ENCODE assay signal across 14 cellular contexts in genomic region chr10:71241899-71242620, GRCh38. TPM values are rescaled to one million over a fixed set of nuclear protein-coding genes. Genes with fewer than 3 reads are reported as not detected.
DNase-seq lines count a peak whose midpoint lies in the region; ATAC-seq and TF ChIP-seq lines count a peak whose summit lies in the region.
"Had no signal": no experiment of that assay in that cellular context is flagged by ENCODE, and none has a peak within 500 bp of the region (broad histone marks: within the 10 kb centered on the region; RNA-seq: fewer than 3 reads in every experiment).

No MANE protein-coding gene starts in this region.

- H2BK5ac ChIP-seq in IMR-90 (ENCODE audit: low read depth, low read length, poor library complexity, severe bottlenecking), result no peak overlapping the region

- peak overlapping the region; percentile 42 for H2BK20ac ChIP-seq in IMR-90 (ENCODE audit: low read depth, low read length)

- no CpG with 5 or more reads among the region's 12 CpGs for WGBS in IMR-90 (ENCODE audit: extremely low coverage in 2 of 2, insufficient read length in 1 of 2), 2 experiments
- 34 to 44% methylated on average over 12 of the region's 12 CpGs for WGBS in lung, 2 donors
- WGBS in body of pancreas, 2 donors, result 55 to 65% methylated on average over 11 to 12 of the region's 12 CpGs

- H4K8ac ChIP-seq in IMR-90 (ENCODE audit: low read depth in 2 of 2, low read length in 2 of 2), result peak overlapping the region; percentile 27 to 39; a peak in 1 of 4 replicates

- H3K4ac ChIP-seq in IMR-90 (ENCODE audit: low read depth, low read length), result peak overlapping the region; percentile 25

- no peak overlapping the region for H3K4me3 Mint-ChIP-seq in brain
- H3K4me3 Mint-ChIP-seq: activated naive CD4-positive, alpha-beta T cell treated with anti-CD3 and anti-CD28 coated beads, Interleukin-2, amount 10 ng/mL, durations not matched to agents 7 days and 5 days; dendritic cell treated with granulocyte-macrophage colony-stimulating factor and Interleukin-4, amounts not matched to agents 40 ng/mL and 50 ng/mL, for 4 days had no signal

- H3K27ac ChIP-seq in IMR-90 (ENCODE audit: insufficient read depth, low read length), result no peak overlapping the region
- H3K27ac ChIP-seq in lung (ENCODE audit: low read depth in 1 of 2, low read length in 1 of 2), result peak overlapping the region; percentile 14 to 66
- H3K27ac ChIP-seq in tibial artery, result peak overlapping the region; percentile 15 to 42
- H3K27ac ChIP-seq in body of pancreas, result no peak overlapping the region
- H3K27ac ChIP-seq: SJSA1 had no signal

- H3K9me1 ChIP-seq in IMR-90 (ENCODE audit: insufficient read depth, low read length), result peaks cover 29% of the 10 kb centered on the region

- H3K23ac ChIP-seq in IMR-90 (ENCODE audit: low read depth, low read length), result no peak overlapping the region

- H3K27me3 Mint-ChIP-seq in brain, result peaks cover 2% of the 10 kb centered on the region

- dilution Hi-C loops in IMR-90 (cut with HindIII; ENCODE audit: low sequenced_read_pairs, unreplicated experiment), result no loop called here

- H3K27me3 ChIP-seq in IMR-90 (ENCODE audit: control insufficient read depth, insufficient read depth, low read length), result no peaks in the 10 kb centered on the region
- no peaks in the 10 kb centered on the region for H3K27me3 ChIP-seq in lung (ENCODE audit: control insufficient read depth, insufficient read depth)
- H3K27me3 ChIP-seq in tibial artery, result peaks cover 0 to 4% of the 10 kb centered on the region in 2 donors
- no peaks in the 10 kb centered on the region for H3K27me3 ChIP-seq in body of pancreas
- H3K27me3 ChIP-seq: SJSA1 had no signal

- H3K4me3 ChIP-seq in IMR-90 (ENCODE audit: insufficient read depth, low read depth, low read length) (no peak overlapping the region), lung (no peak overlapping the region), tibial artery (no peak overlapping the region), body of pancreas (no peak overlapping the region)
- H3K4me3 ChIP-seq: SJSA1 had no signal

- peak overlapping the region; percentile 7; the same call in 2 of the 3 replicates for H2BK15ac ChIP-seq in IMR-90 (ENCODE audit: low read depth, low read length)

- H3K14ac ChIP-seq in IMR-90 (replicated peaks; ENCODE audit: low read depth, low read length), result peak overlapping the region; percentile 13; the same call in 1 of the 2 replicates

- TF ChIP-seq RAD21 in IMR-90 (IDR thresholded peaks at IDR 0.05; ENCODE audit: low read length), result no peak

- POLR2A ChIA-PET in IMR-90 (lab: Charles Lee; ENCODE audit: unreplicated experiment), result no interaction called here

- peak overlapping the region in 4 of 5 experiments; percentile 62 to 94 (median 92) for H3K27ac Mint-ChIP-seq in brain
- H3K27ac Mint-ChIP-seq: activated naive CD4-positive, alpha-beta T cell treated with anti-CD3 and anti-CD28 coated beads, Interleukin-2, amount 10 ng/mL, durations not matched to agents 7 days and 5 days; dendritic cell treated with granulocyte-macrophage colony-stimulating factor and Interleukin-4, amounts not matched to agents 40 ng/mL and 50 ng/mL, for 4 days had no signal

- ATAC-seq in IMR-90 (ENCODE audit: low read depth) (no peak), lung (ENCODE audit: insufficient read depth, low FRiP score) (no peak), body of pancreas (no peak)
- ATAC-seq: sciatic nerve had no signal

- no peaks in the 10 kb centered on the region for H3K9me3 ChIP-seq in IMR-90 (ENCODE audit: control insufficient read depth, insufficient read depth, low read length)
- no peaks in the 10 kb centered on the region for H3K9me3 ChIP-seq in lung (ENCODE audit: control insufficient read depth in 2 of 2, insufficient read depth in 1 of 2, low read length in 1 of 2)
- H3K9me3 ChIP-seq in tibial artery, result no peaks in the 10 kb centered on the region
- H3K9me3 ChIP-seq in body of pancreas, result no peaks in the 10 kb centered on the region
- H3K9me3 ChIP-seq: SJSA1 had no signal

- H2BK120ac ChIP-seq in IMR-90 (ENCODE audit: low read depth, low read length), result peak overlapping the region; percentile 26

- peak overlapping the region; percentile 6 for H2AFZ ChIP-seq in IMR-90 (replicated peaks; ENCODE audit: low read length, poor library complexity)

- H4K5ac ChIP-seq in IMR-90 (ENCODE audit: low read depth, low read length), result no peak overlapping the region

- H2AK9ac ChIP-seq in IMR-90 (replicated peaks; ENCODE audit: low read depth, low read length, poor library complexity), result peak overlapping the region; percentile 68

- no peaks in the 10 kb centered on the region for H3K9me3 Mint-ChIP-seq in brain
- H3K9me3 Mint-ChIP-seq: activated naive CD4-positive, alpha-beta T cell treated with anti-CD3 and anti-CD28 coated beads, Interleukin-2, amount 10 ng/mL, durations not matched to agents 7 days and 5 days; dendritic cell treated with granulocyte-macrophage colony-stimulating factor and Interleukin-4, amounts not matched to agents 40 ng/mL and 50 ng/mL, for 4 days had no signal

- TF ChIP-seq CTCF in IMR-90 (conservative IDR thresholded peaks at IDR 0.05; ENCODE audit: low read depth, low read length), result no peak
- no peak for TF ChIP-seq CTCF in brain (conservative IDR thresholded peaks at IDR 0.05)
- no peak for TF ChIP-seq CTCF in lung (IDR thresholded peaks at IDR 0.05; ENCODE audit: control extremely low read depth, extremely low read depth)
- no peak for TF ChIP-seq CTCF in tibial artery (IDR thresholded peaks at IDR 0.05)
- no peak for TF ChIP-seq CTCF in body of pancreas (IDR thresholded peaks at IDR 0.05)

- no peak for DNase-seq in IMR-90
- DNase-seq in lung (ENCODE audit: low spot score), result no peak
- DNase-seq in tibial artery, result no peak
- no peak for DNase-seq in body of pancreas
- DNase-seq in NCI-H128 (lab: John Stamatoyannopoulos, UW; ENCODE audit: unreplicated experiment), result no peak
- DNase-seq in activated T-cell treated with anti-CD3 and anti-CD28 coated beads, Interleukin-2, amount 50 U/mL, for 1 hour, result no peak
- DNase-seq: activated CD4-positive, alpha-beta T cell treated with anti-CD3 and anti-CD28 coated beads, Interleukin-2, amount 50 U/mL, for 1 hour; activated naive CD4-positive, alpha-beta T cell treated with anti-CD3 and anti-CD28 coated beads, Interleukin-2, amount 10 ng/mL, durations not matched to agents 7 days and 5 days; NCI-H1048; NCI-H526 treated with DMSO at 0.1 percent for 48 hours had no signal

- no peak overlapping the region; the same call in 1 of the 2 replicates for H3K18ac ChIP-seq in IMR-90 (ENCODE audit: low read depth, low read length)

- H3K79me1 ChIP-seq in IMR-90 (ENCODE audit: low read depth in 1 of 2, low read length in 2 of 2), result peaks cover 0 to 29% of the 10 kb centered on the region in 2 experiments; a peak in 2 of 4 replicates

- no peak overlapping the region for H3K4me2 ChIP-seq in IMR-90 (ENCODE audit: low read depth, low read length)

- TF ChIP-seq POLR2A in IMR-90 (IDR thresholded peaks at IDR 0.05; ENCODE audit: low read depth, low read length) (no peak), body of pancreas (IDR thresholded peaks at IDR 0.05) (no peak)

- H4K91ac ChIP-seq in IMR-90 (ENCODE audit: insufficient read depth, low read depth, low read length), result peak overlapping the region; percentile 32; the same call in 1 of the 2 replicates

- H2AK5ac ChIP-seq in IMR-90 (ENCODE audit: low read depth, low read length), result peak overlapping the region; percentile 96; the same call in 1 of the 2 replicates

- no peak overlapping the region for H3K9ac ChIP-seq in IMR-90 (ENCODE audit: low read depth, low read length)

- no peak overlapping the region for H3K56ac ChIP-seq in IMR-90 (ENCODE audit: extremely low read depth, insufficient read depth, low read length)

- in situ Hi-C loops in IMR-90 (cut with MboI; ENCODE audit: low sequenced_read_pairs), result no loop called here

- CTCF ChIA-PET in IMR-90 (lab: Yijun Ruan, JAX), result no interaction called here

- peaks cover 11% of the 10 kb centered on the region for H4K20me1 ChIP-seq in IMR-90 (ENCODE audit: insufficient read depth, low read length)

- H3K4me1 Mint-ChIP-seq in brain, result peaks cover 91% of the 10 kb centered on the region
- H3K4me1 Mint-ChIP-seq: activated naive CD4-positive, alpha-beta T cell treated with anti-CD3 and anti-CD28 coated beads, Interleukin-2, amount 10 ng/mL, durations not matched to agents 7 days and 5 days had no signal

- no peaks in the 10 kb centered on the region for H3K36me3 Mint-ChIP-seq in brain
- H3K36me3 Mint-ChIP-seq: activated naive CD4-positive, alpha-beta T cell treated with anti-CD3 and anti-CD28 coated beads, Interleukin-2, amount 10 ng/mL, durations not matched to agents 7 days and 5 days had no signal

- intact Hi-C loops in IMR-90 (cut with micrococcal nuclease), result no loop called here
- intact Hi-C loops in tibial artery (cut with DNase I; ENCODE audit: low total_unique reads), result no loop called here
- intact Hi-C loops in body of pancreas (cut with DNase I), result no loop called here

- no TSS peak for BruUV-seq in IMR-90 (replicated peaks; lab: Mats Ljungman, UMichigan)

- peaks cover 31% of the 10 kb centered on the region for H3K4me1 ChIP-seq in IMR-90 (ENCODE audit: control insufficient read depth, insufficient read depth, low read length)
- peaks cover 16 to 49% of the 10 kb centered on the region in 2 donors for H3K4me1 ChIP-seq in lung (ENCODE audit: control insufficient read depth in 2 of 2, insufficient read depth in 2 of 2, low read length in 2 of 2)
- peaks cover 0 to 66% (median 54%) of the 10 kb centered on the region in 4 donors for H3K4me1 ChIP-seq in tibial artery
- peaks cover 15% of the 10 kb centered on the region for H3K4me1 ChIP-seq in body of pancreas

- H3K36me3 ChIP-seq in IMR-90 (ENCODE audit: control insufficient read depth, insufficient read depth, low read length) (no peaks in the 10 kb centered on the region), lung (ENCODE audit: control insufficient read depth in 2 of 2, insufficient read depth in 2 of 2, low read length in 2 of 2) (no peaks in the 10 kb centered on the region), tibial artery (no peaks in the 10 kb centered on the region), body of pancreas (replicated peaks in 1 of 2; ENCODE audit: insufficient read depth in 1 of 2, low read depth in 2 of 2) (no peaks in the 10 kb centered on the region)
- H3K36me3 ChIP-seq: SJSA1 had no signal

RNA-seq across cellular contexts. Expression of gene UNC5B, which starts 29.7 kb away (rescaled TPM):
- total RNA-seq in IMR-90 (2012; rRNA removed) (1.4 and 1.6 TPM in 2 replicates), lung (10 to 100 TPM in 1 of 2 donors, 1 to 10 TPM in 1; 9.5 to 23.8 TPM), body of pancreas (10 to 100 TPM; 10.4 to 11.2 TPM)
- polyA plus RNA-seq in IMR-90 (2012; rRNA removed) (4.2 and 4.4 TPM in 2 replicates), brain (ENCODE audit: insufficient read depth, low read depth, low replicate concordance) (31.8 TPM), lung (1 to 10 TPM; 4.4 to 7.2 TPM)
- 3.2 and 6.3 TPM in 2 replicates for polyA plus RNA-seq in IMR-90 (2012; cell fraction: cytosol; rRNA removed)
- polyA plus RNA-seq in IMR-90 (2012; cell fraction: nucleus; rRNA removed; ENCODE audit: low replicate concordance), result 6.9 and 11.9 TPM in 2 replicates

Comparison
In these comparisons a context has a peak if more than half of its experiments do, and no peak if none do; other contexts are left out.
1. H3K27ac ChIP-seq: peak in lung (2 of 2) and tibial artery (2 of 2); none in IMR-90 (single experiment) and body of pancreas (0 of 4).